Comparison of ENCODE assay signal across 9 cellular contexts in the genomic region with DNA sequence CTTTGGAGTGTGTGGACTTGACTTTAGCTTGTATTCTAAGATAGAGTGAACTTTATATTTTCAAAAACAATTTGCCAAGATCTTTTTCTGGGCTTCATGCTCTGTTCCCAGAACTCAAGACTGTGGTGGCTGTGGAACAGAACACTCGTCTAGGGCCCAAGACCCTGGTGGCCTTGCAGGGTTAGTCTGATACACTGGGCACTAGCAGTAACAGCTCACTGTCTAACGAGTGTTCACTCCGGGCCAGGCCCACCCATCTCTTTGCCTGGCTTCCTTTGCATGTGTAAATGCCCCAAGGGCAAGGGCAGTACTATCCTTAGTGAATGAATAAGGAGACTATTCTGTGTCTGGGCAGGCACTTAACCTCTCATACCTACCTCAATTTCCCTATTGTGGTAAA.
"Had no signal": no experiment of that assay in that cellular context is flagged by ENCODE, and none has a peak within 500 bp of the region (broad histone marks: within the 10 kb centered on the region; RNA-seq: fewer than 3 reads in every experiment).

No MANE protein-coding gene starts in this region.

- H3K27ac ChIP-seq: GM23248, HL-60 had no signal

- ATAC-seq: HCT116, HepG2 had no signal

- H3K4me1 ChIP-seq: HAP-1 had no signal

- H3K9me3 ChIP-seq: HAP-1 had no signal

- DNase-seq: GM23248, GOT3, H7, HFFc6, KBM-7 had no signal

- H2AFZ ChIP-seq: GM23248 had no signal

- H3K36me3 ChIP-seq: HAP-1 had no signal

- H3K9ac ChIP-seq: GM23248 had no signal

- H3K4me3 ChIP-seq: GM23248, HAP-1 had no signal
